8 cellular contexts compared by ENCODE assay signal in genomic region chr3:179852117-179852886, GRCh38.
DNase-seq lines count a peak whose midpoint lies in the region; ATAC-seq and TF ChIP-seq lines count a peak whose summit lies in the region.

No MANE protein-coding gene starts in this region.

- no peak overlapping the region for H3K4me3 ChIP-seq in A673 (ENCODE audit: low read depth, low read length, poor library complexity, severe bottlenecking)
- H3K4me3 ChIP-seq in astrocyte of the spinal cord (ENCODE audit: low read depth, low read length), result no peak overlapping the region
- no peak overlapping the region for H3K4me3 ChIP-seq in CD8-positive, alpha-beta T cell (ENCODE audit: low read depth, low read length)

- in situ Hi-C loops in astrocyte of the spinal cord (cut with HindIII; ENCODE audit: low sequenced_read_pairs), result no loop called here

- CTCF ChIA-PET in A673 (lab: Charles Lee), result interaction anchor here (1.1 to 1.2 kb wide), 2 partner anchors 41 to 84 kb away, joined by 3 read pairs; no protein-coding TSS in a partner anchor
- CTCF ChIA-PET in CD8-positive, alpha-beta T cell (lab: Charles Lee), result no interaction called here

- H3K27ac Mint-ChIP-seq in stimulated activated naive B cell treated with anti-CD40 and anti-IgM and Interleukin-4, amounts not matched to agents 10 μg/mL and 1 μg/mL and 100 μg/mL, for 72 hours, result peak overlapping the region; percentile 20
- no peak overlapping the region for H3K27ac Mint-ChIP-seq in CD8-positive, alpha-beta T cell

- no TSS peak for BruUV-seq in A673 (replicated peaks; lab: Mats Ljungman, UMichigan)

- H3K27me3 Mint-ChIP-seq in stimulated activated naive B cell treated with anti-CD40 and anti-IgM and Interleukin-4, amounts not matched to agents 10 μg/mL and 1 μg/mL and 100 μg/mL, for 72 hours, result peaks cover 6 to 7% of the 10 kb centered on the region in 2 donors
- H3K27me3 Mint-ChIP-seq in CD8-positive, alpha-beta T cell (ENCODE audit: low read depth), result no peaks in the 10 kb centered on the region

- ATAC-seq in GM19351 (IDR thresholded peaks at IDR 0.05; ENCODE audit: unreplicated experiment), result peak; percentile 89
- ATAC-seq in HG03558 (IDR thresholded peaks at IDR 0.05; ENCODE audit: extremely low read depth, unreplicated experiment), result peak; percentile 81
- ATAC-seq in stimulated activated naive B cell treated with anti-CD40 and anti-IgM and Interleukin-4, amounts not matched to agents 10 μg/mL and 1 μg/mL and 100 μg/mL, for 72 hours (replicated peaks), result peak; percentile 95 to 97
- no peak for ATAC-seq in CD8-positive, alpha-beta T cell
- ATAC-seq in GM19023 (IDR thresholded peaks at IDR 0.05; ENCODE audit: unreplicated experiment), result no peak

- no peak overlapping the region for H3K27ac ChIP-seq in A673 (ENCODE audit: low read depth, low read length, poor library complexity, severe bottlenecking)
- no peak overlapping the region for H3K27ac ChIP-seq in CD8-positive, alpha-beta T cell (ENCODE audit: low read depth, low read length)

- H3K36me3 Mint-ChIP-seq in stimulated activated naive B cell treated with anti-CD40 and anti-IgM and Interleukin-4, amounts not matched to agents 10 μg/mL and 1 μg/mL and 100 μg/mL, for 72 hours, result no peaks in the 10 kb centered on the region
- H3K36me3 Mint-ChIP-seq in CD8-positive, alpha-beta T cell, result no peaks in the 10 kb centered on the region

- TF ChIP-seq CTCF in A673 (conservative IDR thresholded peaks at IDR 0.05; ENCODE audit: low read depth, low read length) (peak; percentile 44), astrocyte of the spinal cord (IDR thresholded peaks at IDR 0.05; ENCODE audit: low read depth, low read length) (peak; percentile 35)
- no peak for TF ChIP-seq CTCF in CD8-positive, alpha-beta T cell (IDR thresholded peaks at IDR 0.05)

- no peaks in the 10 kb centered on the region for H3K9me3 ChIP-seq in A673 (ENCODE audit: low read depth, low read length, poor library complexity, severe bottlenecking)
- H3K9me3 ChIP-seq in CD8-positive, alpha-beta T cell (ENCODE audit: low read length), result no peaks in the 10 kb centered on the region

- no peaks in the 10 kb centered on the region for H3K4me1 ChIP-seq in A673 (ENCODE audit: insufficient read depth, low read length, poor library complexity, severe bottlenecking)
- no peaks in the 10 kb centered on the region for H3K4me1 ChIP-seq in CD8-positive, alpha-beta T cell (ENCODE audit: insufficient read depth, low read length)

- no peaks in the 10 kb centered on the region for H3K36me3 ChIP-seq in A673 (ENCODE audit: insufficient read depth, low read length, poor library complexity, severe bottlenecking)
- H3K36me3 ChIP-seq in CD8-positive, alpha-beta T cell (ENCODE audit: insufficient read depth, low read length), result no peaks in the 10 kb centered on the region

- peak overlapping the region; percentile 46 to 54 for H3K4me3 Mint-ChIP-seq in stimulated activated naive B cell treated with anti-CD40 and anti-IgM and Interleukin-4, amounts not matched to agents 10 μg/mL and 1 μg/mL and 100 μg/mL, for 72 hours
- no peak overlapping the region for H3K4me3 Mint-ChIP-seq in CD8-positive, alpha-beta T cell

- peaks cover 12 to 20% of the 10 kb centered on the region in 2 donors for H3K4me1 Mint-ChIP-seq in stimulated activated naive B cell treated with anti-CD40 and anti-IgM and Interleukin-4, amounts not matched to agents 10 μg/mL and 1 μg/mL and 100 μg/mL, for 72 hours
- H3K4me1 Mint-ChIP-seq in CD8-positive, alpha-beta T cell (ENCODE audit: low read depth), result no peaks in the 10 kb centered on the region

- H3K9me3 Mint-ChIP-seq in stimulated activated naive B cell treated with anti-CD40 and anti-IgM and Interleukin-4, amounts not matched to agents 10 μg/mL and 1 μg/mL and 100 μg/mL, for 72 hours, result no peaks in the 10 kb centered on the region
- H3K9me3 Mint-ChIP-seq in CD8-positive, alpha-beta T cell, result no peaks in the 10 kb centered on the region

- POLR2A ChIA-PET in A673 (lab: Charles Lee; ENCODE audit: low non-redundant PET), result no interaction called here
- POLR2A ChIA-PET in CD8-positive, alpha-beta T cell (lab: Charles Lee), result no interaction called here

- intact Hi-C loops in A673 (cut with micrococcal nuclease; ENCODE audit: unreplicated experiment), result no loop called here
- intact Hi-C loops in CD8-positive, alpha-beta T cell (cut with DNase I, micrococcal nuclease), result no loop called here

- peak; percentile 29 for DNase-seq in A673 (ENCODE audit: low spot score)
- DNase-seq in astrocyte of the spinal cord (ENCODE audit: low read depth, low spot score), result peak; percentile 73
- peak; percentile 28 for DNase-seq in stimulated activated naive B cell treated with anti-CD40 and anti-IgM and Interleukin-4, amounts not matched to agents 10 μg/mL and 1 μg/mL and 100 μg/mL, for 72 hours
- no peak for DNase-seq in SHP77 (lab: John Stamatoyannopoulos, UW)
- DNase-seq in CD8-positive, alpha-beta T cell, result no peak

- no peaks in the 10 kb centered on the region for H3K27me3 ChIP-seq in A673 (replicated peaks; ENCODE audit: insufficient read depth, low read depth, low read length, poor library complexity)
- no peaks in the 10 kb centered on the region for H3K27me3 ChIP-seq in CD8-positive, alpha-beta T cell (ENCODE audit: insufficient read depth, low read length)

Comparison
In these comparisons a context has a peak if more than half of its experiments do, and no peak if none do; other contexts are left out.
1. DNase-seq: peak in A673 (single experiment), astrocyte of the spinal cord (single experiment) and stimulated activated naive B cell treated with anti-CD40 and anti-IgM and Interleukin-4, amounts not matched to agents 10 μg/mL and 1 μg/mL and 100 μg/mL, for 72 hours (single experiment); none in SHP77 (0 of 2) and CD8-positive, alpha-beta T cell (0 of 7).
2. ATAC-seq: peak in GM19351 (single experiment), HG03558 (single experiment) and stimulated activated naive B cell treated with anti-CD40 and anti-IgM and Interleukin-4, amounts not matched to agents 10 μg/mL and 1 μg/mL and 100 μg/mL, for 72 hours (2 of 2); none in CD8-positive, alpha-beta T cell (single experiment) and GM19023 (single experiment).